ENCODE assay signal across 8 cellular contexts in the genomic region with DNA sequence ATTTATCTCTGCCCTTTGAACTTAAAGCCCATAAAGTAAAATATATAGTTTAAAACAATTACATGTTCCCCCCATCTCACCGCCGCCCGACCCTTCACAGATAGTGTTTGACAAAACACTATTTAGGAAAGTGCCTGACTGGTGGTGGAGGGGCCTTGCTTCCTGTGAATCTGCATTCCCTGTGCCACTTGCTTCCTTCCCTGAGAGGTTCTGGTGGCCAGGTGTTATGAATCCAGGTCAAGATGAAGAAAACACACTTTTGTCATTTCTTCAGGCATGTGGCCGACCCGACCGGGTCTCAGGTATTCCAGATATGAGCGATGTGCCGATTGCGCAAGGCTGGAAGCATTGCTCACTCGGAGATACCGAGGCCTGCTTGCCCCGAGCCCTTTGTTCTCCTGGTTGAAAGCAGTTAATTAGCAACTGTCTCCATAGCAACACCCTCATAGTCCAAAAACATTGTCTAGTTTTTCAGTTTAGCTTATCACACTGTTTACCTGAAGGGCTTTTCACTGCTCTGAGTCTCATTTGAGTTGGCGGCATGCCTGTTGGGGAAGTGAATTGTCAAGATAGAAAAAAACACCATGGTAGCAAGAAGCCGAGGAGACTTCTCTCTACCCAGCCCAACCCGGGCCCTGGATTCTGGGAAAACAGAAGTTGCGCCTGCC.
DNase-seq lines count a peak whose midpoint lies in the region; ATAC-seq, FAIRE-seq and TF ChIP-seq lines count a peak whose summit lies in the region.

No MANE protein-coding gene starts in this region.

- H3K27me3 Mint-ChIP-seq in activated CD4-positive, alpha-beta T cell treated with anti-CD3 and anti-CD28 coated beads for 36 hours, result peaks cover 38% of the 10 kb centered on the region
- H3K27me3 Mint-ChIP-seq in activated CD4-positive, alpha-beta T cell treated with anti-CD3 and anti-CD28 coated beads, Interleukin-2, amount 10 ng/mL, durations not matched to agents 7 days and 5 days, result peaks cover 61% of the 10 kb centered on the region

- FAIRE-seq in H54 (lab: Jason Lieb, UNC), result no peak

- H3K27me3 ChIP-seq in cardiac muscle cell (no peaks in the 10 kb centered on the region), gastrocnemius medialis (no peaks in the 10 kb centered on the region)

- H3K27ac Mint-ChIP-seq in activated CD4-positive, alpha-beta T cell treated with anti-CD3 and anti-CD28 coated beads for 36 hours, result no peak overlapping the region
- H3K27ac Mint-ChIP-seq in activated CD4-positive, alpha-beta T cell treated with anti-CD3 and anti-CD28 coated beads, Interleukin-2, amount 10 ng/mL, durations not matched to agents 7 days and 5 days, result no peak overlapping the region

- H3K4me1 ChIP-seq in cardiac muscle cell (ENCODE audit: low read depth) (peaks cover 53% of the 10 kb centered on the region), gastrocnemius medialis (peaks cover 69 to 81% of the 10 kb centered on the region in 2 donors)

- H3K4me3 ChIP-seq in cardiac muscle cell, result no peak overlapping the region
- H3K4me3 ChIP-seq in gastrocnemius medialis, result no peak overlapping the region

- H3K27ac ChIP-seq in cardiac muscle cell, result peak overlapping the region; percentile 46
- H3K27ac ChIP-seq in gastrocnemius medialis, result peak overlapping the region; percentile 29 to 71 (median 52)

- H3K36me3 Mint-ChIP-seq in activated CD4-positive, alpha-beta T cell treated with anti-CD3 and anti-CD28 coated beads for 36 hours (ENCODE audit: low read depth), result no peaks in the 10 kb centered on the region
- no peaks in the 10 kb centered on the region for H3K36me3 Mint-ChIP-seq in activated CD4-positive, alpha-beta T cell treated with anti-CD3 and anti-CD28 coated beads, Interleukin-2, amount 10 ng/mL, durations not matched to agents 7 days and 5 days (ENCODE audit: low read depth)

- intact Hi-C loops in activated CD4-positive, alpha-beta T cell treated with anti-CD3 and anti-CD28 coated beads for 36 hours (cut with DNase I, micrococcal nuclease), result no loop called here
- intact Hi-C loops in gastrocnemius medialis (cut with DNase I; ENCODE audit: low total_unique reads), result no loop called here

- CTCF ChIA-PET in activated CD4-positive, alpha-beta T cell treated with anti-CD3 and anti-CD28 coated beads for 36 hours (lab: Charles Lee), result no interaction called here
- CTCF ChIA-PET in activated CD4-positive, alpha-beta T cell treated with anti-CD3 and anti-CD28 coated beads, Interleukin-2, amount 10 ng/mL, durations not matched to agents 7 days and 5 days (lab: Charles Lee), result interaction anchor here (0.5 kb wide), 1 partner anchor 1425 kb away, joined by 3 read pairs; no protein-coding TSS in a partner anchor

- no peaks in the 10 kb centered on the region for H3K4me1 Mint-ChIP-seq in activated CD4-positive, alpha-beta T cell treated with anti-CD3 and anti-CD28 coated beads for 36 hours
- H3K4me1 Mint-ChIP-seq in activated CD4-positive, alpha-beta T cell treated with anti-CD3 and anti-CD28 coated beads, Interleukin-2, amount 10 ng/mL, durations not matched to agents 7 days and 5 days, result peaks cover 4% of the 10 kb centered on the region

- POLR2A ChIA-PET in activated CD4-positive, alpha-beta T cell treated with anti-CD3 and anti-CD28 coated beads for 36 hours (lab: Charles Lee), result no interaction called here
- POLR2A ChIA-PET in activated CD4-positive, alpha-beta T cell treated with anti-CD3 and anti-CD28 coated beads, Interleukin-2, amount 10 ng/mL, durations not matched to agents 7 days and 5 days (lab: Charles Lee), result no interaction called here

- no peak overlapping the region for H3K4me3 Mint-ChIP-seq in activated CD4-positive, alpha-beta T cell treated with anti-CD3 and anti-CD28 coated beads for 36 hours
- no peak overlapping the region for H3K4me3 Mint-ChIP-seq in activated CD4-positive, alpha-beta T cell treated with anti-CD3 and anti-CD28 coated beads, Interleukin-2, amount 10 ng/mL, durations not matched to agents 7 days and 5 days

- H3K36me3 ChIP-seq in cardiac muscle cell (no peaks in the 10 kb centered on the region), gastrocnemius medialis (no peaks in the 10 kb centered on the region)

- H3K9me3 ChIP-seq in cardiac muscle cell (ENCODE audit: low read depth) (no peaks in the 10 kb centered on the region), gastrocnemius medialis (no peaks in the 10 kb centered on the region)

- TF ChIP-seq POLR2A in gastrocnemius medialis (IDR thresholded peaks at IDR 0.05) (no peak), H54 (IDR thresholded peaks at IDR 0.05; ENCODE audit: low read depth, low read length) (no peak)

- H3K9me3 Mint-ChIP-seq in activated CD4-positive, alpha-beta T cell treated with anti-CD3 and anti-CD28 coated beads for 36 hours (ENCODE audit: low read depth), result no peaks in the 10 kb centered on the region
- H3K9me3 Mint-ChIP-seq in activated CD4-positive, alpha-beta T cell treated with anti-CD3 and anti-CD28 coated beads, Interleukin-2, amount 10 ng/mL, durations not matched to agents 7 days and 5 days, result no peaks in the 10 kb centered on the region

- in situ Hi-C loops in gastrocnemius medialis (cut with MboI; ENCODE audit: low sequenced_read_pairs in 4 of 4), result loop anchor here in 3 of 4 donors (10.0 to 25.0 kb wide), 2 partner anchors 92 to 115 kb away; no protein-coding TSS in a partner anchor

- TF ChIP-seq CTCF in cardiac muscle cell (IDR thresholded peaks at IDR 0.05; ENCODE audit: low read depth, low read length) (no peak), gastrocnemius medialis (IDR thresholded peaks at IDR 0.05 in 4 of 5, conservative IDR thresholded peaks at IDR 0.05 in 1 of 5) (no peak)

- peak; percentile 19 for DNase-seq in activated CD4-positive, alpha-beta T cell treated with anti-CD3 and anti-CD28 coated beads for 36 hours
- no peak for DNase-seq in activated CD4-positive, alpha-beta T cell treated with anti-CD3 and anti-CD28 coated beads, Interleukin-2, amount 10 ng/mL, durations not matched to agents 7 days and 5 days
- DNase-seq in SHP77 (lab: John Stamatoyannopoulos, UW) (peak; percentile 54 to 61), cardiac muscle cell (ENCODE audit: low read depth in 1 of 2, low spot score in 1 of 2) (peak in 1 of 2 donors; percentile 79), gastrocnemius medialis (no peak), NOMO-1 (lab: John Stamatoyannopoulos, UW; ENCODE audit: unreplicated experiment in 2 of 2) (no peak), H54 (ENCODE audit: insufficient read length, low spot score) (no peak), putamen (ENCODE audit: low spot score) (no peak)

- ATAC-seq in activated CD4-positive, alpha-beta T cell treated with anti-CD3 and anti-CD28 coated beads for 36 hours, result peak; percentile 26
- ATAC-seq in gastrocnemius medialis, result peak in 1 of 2 donors; percentile 3

Comparison
In these comparisons a context has a peak if more than half of its experiments do, and no peak if none do; other contexts are left out.
1. DNase-seq: peak in activated CD4-positive, alpha-beta T cell treated with anti-CD3 and anti-CD28 coated beads for 36 hours (single experiment) and SHP77 (2 of 2); none in activated CD4-positive, alpha-beta T cell treated with anti-CD3 and anti-CD28 coated beads, Interleukin-2, amount 10 ng/mL, durations not matched to agents 7 days and 5 days (single experiment), gastrocnemius medialis (0 of 2), NOMO-1 (0 of 2), H54 (single experiment) and putamen (single experiment).